In the genomic region with DNA sequence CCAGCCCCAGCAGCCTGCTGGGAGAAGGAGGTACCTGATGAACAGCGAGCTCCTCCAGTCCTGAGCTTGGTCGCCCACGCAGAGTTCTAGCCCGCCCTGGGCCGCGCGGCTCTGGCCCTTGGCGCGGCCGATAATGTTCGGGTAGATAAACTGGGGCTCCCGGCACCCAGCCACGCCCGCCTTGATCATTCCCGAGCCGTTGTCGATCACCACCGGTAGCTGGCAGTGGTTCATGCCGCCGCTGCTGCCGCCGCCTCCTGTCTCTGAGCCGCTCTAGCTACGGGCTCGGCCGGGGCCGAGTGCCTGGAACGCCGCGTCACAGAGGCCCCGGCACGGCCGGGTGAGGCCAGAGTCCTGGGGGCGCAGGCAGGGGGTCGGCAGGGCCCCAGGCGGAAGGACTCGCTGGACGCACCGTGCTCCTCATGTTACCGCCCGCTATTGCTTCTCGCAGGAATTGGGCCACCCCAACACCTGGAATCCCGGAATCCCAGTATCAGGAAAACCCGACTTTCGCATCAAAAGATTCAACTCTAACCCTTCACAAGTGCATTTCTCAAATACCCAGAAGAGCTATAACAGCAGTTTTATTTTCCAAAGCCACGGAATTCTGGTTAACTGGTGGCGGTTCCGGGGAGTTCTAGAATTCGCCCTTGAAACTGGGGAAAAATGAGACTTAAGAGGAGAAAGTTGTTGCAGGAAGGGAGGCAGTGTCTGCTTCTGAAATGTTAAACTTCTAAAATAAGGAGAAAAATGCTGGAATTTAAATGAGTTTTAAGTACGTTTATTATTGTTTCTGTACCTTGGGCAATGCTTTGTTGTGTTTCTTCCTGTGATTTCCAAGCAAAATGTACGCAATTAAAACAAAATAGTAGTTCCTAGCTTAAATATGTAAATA, we compare ENCODE assay signal across 1 cellular context.
TF ChIP-seq lines count a peak whose summit lies in the region.

A gene (minus strand): TSS at position 275 of the 895 bp plus-strand sequence. CDS start 41 bp downstream, at position 234.

TF ChIP-seq in HepG2, 621 proteins besides CTCF, POLR2A, EP300 and RAD21 (continued from another document and continues in another):
- TF ChIP-seq, protein P1, sequence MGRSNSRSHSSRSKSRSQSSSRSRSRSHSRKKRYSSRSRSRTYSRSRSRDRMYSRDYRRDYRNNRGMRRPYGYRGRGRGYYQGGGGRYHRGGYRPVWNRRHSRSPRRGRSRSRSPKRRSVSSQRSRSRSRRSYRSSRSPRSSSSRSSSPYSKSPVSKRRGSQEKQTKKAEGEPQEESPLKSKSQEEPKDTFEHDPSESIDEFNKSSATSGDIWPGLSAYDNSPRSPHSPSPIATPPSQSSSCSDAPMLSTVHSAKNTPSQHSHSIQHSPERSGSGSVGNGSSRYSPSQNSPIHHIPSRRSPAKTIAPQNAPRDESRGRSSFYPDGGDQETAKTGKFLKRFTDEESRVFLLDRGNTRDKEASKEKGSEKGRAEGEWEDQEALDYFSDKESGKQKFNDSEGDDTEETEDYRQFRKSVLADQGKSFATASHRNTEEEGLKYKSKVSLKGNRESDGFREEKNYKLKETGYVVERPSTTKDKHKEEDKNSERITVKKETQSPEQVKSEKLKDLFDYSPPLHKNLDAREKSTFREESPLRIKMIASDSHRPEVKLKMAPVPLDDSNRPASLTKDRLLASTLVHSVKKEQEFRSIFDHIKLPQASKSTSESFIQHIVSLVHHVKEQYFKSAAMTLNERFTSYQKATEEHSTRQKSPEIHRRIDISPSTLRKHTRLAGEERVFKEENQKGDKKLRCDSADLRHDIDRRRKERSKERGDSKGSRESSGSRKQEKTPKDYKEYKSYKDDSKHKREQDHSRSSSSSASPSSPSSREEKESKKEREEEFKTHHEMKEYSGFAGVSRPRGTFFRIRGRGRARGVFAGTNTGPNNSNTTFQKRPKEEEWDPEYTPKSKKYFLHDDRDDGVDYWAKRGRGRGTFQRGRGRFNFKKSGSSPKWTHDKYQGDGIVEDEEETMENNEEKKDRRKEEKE (IDR thresholded peaks at IDR 0.05) = no peak
- TF ChIP-seq ZNF496 (CRISPR knock-in tag; IDR thresholded peaks at IDR 0.05; ENCODE audit: insufficient replicate concordance) (no peak), ZNF772 (CRISPR knock-in tag; IDR thresholded peaks at IDR 0.05) (no peak), AGO1 (IDR thresholded peaks at IDR 0.05; ENCODE audit: low read depth, low read length, poor library complexity, severe bottlenecking) (no peak), XRCC5 (optimal IDR thresholded peaks at IDR 0.05; ENCODE audit: low read length) (no peak), ZNF331 (CRISPR knock-in tag; IDR thresholded peaks at IDR 0.05) (no peak), RBFOX2 (IDR thresholded peaks at IDR 0.05; ENCODE audit: low read depth, low read length) (peak; percentile 76), MATR3 (CRISPR knock-in tag; IDR thresholded peaks at IDR 0.05) (no peak), ZFP90 (CRISPR knock-in tag; IDR thresholded peaks at IDR 0.05; ENCODE audit: borderline replicate concordance) (no peak), ZNF766 (CRISPR knock-in tag; IDR thresholded peaks at IDR 0.05; ENCODE audit: borderline replicate concordance) (no peak), ZNF768 (CRISPR knock-in tag; IDR thresholded peaks at IDR 0.05) (peak; percentile 72; the same call in 1 of the 2 replicates), KLF16 (CRISPR knock-in tag; IDR thresholded peaks at IDR 0.05) (no peak), CENPX (CRISPR knock-in tag; IDR thresholded peaks at IDR 0.05) (no peak), ZNF564 (CRISPR knock-in tag; IDR thresholded peaks at IDR 0.05) (peak; percentile 48; the same call in 1 of the 2 replicates), SOX5 (CRISPR knock-in tag; IDR thresholded peaks at IDR 0.05; ENCODE audit: borderline replicate concordance) (no peak), ZNF292 (CRISPR knock-in tag; IDR thresholded peaks at IDR 0.05; ENCODE audit: borderline replicate concordance, low read depth) (no peak)
- TF ChIP-seq, protein P2, sequence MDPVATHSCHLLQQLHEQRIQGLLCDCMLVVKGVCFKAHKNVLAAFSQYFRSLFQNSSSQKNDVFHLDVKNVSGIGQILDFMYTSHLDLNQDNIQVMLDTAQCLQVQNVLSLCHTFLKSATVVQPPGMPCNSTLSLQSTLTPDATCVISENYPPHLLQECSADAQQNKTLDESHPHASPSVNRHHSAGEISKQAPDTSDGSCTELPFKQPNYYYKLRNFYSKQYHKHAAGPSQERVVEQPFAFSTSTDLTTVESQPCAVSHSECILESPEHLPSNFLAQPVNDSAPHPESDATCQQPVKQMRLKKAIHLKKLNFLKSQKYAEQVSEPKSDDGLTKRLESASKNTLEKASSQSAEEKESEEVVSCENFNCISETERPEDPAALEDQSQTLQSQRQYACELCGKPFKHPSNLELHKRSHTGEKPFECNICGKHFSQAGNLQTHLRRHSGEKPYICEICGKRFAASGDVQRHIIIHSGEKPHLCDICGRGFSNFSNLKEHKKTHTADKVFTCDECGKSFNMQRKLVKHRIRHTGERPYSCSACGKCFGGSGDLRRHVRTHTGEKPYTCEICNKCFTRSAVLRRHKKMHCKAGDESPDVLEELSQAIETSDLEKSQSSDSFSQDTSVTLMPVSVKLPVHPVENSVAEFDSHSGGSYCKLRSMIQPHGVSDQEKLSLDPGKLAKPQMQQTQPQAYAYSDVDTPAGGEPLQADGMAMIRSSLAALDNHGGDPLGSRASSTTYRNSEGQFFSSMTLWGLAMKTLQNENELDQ (CRISPR knock-in tag; IDR thresholded peaks at IDR 0.05; ENCODE audit: borderline replicate concordance) = no peak
- TF ChIP-seq, protein P3, sequence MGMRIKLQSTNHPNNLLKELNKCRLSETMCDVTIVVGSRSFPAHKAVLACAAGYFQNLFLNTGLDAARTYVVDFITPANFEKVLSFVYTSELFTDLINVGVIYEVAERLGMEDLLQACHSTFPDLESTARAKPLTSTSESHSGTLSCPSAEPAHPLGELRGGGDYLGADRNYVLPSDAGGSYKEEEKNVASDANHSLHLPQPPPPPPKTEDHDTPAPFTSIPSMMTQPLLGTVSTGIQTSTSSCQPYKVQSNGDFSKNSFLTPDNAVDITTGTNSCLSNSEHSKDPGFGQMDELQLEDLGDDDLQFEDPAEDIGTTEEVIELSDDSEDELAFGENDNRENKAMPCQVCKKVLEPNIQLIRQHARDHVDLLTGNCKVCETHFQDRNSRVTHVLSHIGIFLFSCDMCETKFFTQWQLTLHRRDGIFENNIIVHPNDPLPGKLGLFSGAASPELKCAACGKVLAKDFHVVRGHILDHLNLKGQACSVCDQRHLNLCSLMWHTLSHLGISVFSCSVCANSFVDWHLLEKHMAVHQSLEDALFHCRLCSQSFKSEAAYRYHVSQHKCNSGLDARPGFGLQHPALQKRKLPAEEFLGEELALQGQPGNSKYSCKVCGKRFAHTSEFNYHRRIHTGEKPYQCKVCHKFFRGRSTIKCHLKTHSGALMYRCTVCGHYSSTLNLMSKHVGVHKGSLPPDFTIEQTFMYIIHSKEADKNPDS (CRISPR knock-in tag; IDR thresholded peaks at IDR 0.05) = no peak
- TF ChIP-seq, protein P4, sequence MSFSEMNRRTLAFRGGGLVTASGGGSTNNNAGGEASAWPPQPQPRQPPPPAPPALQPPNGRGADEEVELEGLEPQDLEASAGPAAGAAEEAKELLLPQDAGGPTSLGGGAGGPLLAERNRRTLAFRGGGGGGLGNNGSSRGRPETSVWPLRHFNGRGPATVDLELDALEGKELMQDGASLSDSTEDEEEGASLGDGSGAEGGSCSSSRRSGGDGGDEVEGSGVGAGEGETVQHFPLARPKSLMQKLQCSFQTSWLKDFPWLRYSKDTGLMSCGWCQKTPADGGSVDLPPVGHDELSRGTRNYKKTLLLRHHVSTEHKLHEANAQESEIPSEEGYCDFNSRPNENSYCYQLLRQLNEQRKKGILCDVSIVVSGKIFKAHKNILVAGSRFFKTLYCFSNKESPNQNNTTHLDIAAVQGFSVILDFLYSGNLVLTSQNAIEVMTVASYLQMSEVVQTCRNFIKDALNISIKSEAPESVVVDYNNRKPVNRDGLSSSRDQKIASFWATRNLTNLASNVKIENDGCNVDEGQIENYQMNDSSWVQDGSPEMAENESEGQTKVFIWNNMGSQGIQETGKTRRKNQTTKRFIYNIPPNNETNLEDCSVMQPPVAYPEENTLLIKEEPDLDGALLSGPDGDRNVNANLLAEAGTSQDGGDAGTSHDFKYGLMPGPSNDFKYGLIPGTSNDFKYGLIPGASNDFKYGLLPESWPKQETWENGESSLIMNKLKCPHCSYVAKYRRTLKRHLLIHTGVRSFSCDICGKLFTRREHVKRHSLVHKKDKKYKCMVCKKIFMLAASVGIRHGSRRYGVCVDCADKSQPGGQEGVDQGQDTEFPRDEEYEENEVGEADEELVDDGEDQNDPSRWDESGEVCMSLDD (CRISPR knock-in tag; IDR thresholded peaks at IDR 0.05; ENCODE audit: borderline replicate concordance) = peak; percentile 73; the same call in 1 of the 2 replicates
- TF ChIP-seq, protein P5, sequence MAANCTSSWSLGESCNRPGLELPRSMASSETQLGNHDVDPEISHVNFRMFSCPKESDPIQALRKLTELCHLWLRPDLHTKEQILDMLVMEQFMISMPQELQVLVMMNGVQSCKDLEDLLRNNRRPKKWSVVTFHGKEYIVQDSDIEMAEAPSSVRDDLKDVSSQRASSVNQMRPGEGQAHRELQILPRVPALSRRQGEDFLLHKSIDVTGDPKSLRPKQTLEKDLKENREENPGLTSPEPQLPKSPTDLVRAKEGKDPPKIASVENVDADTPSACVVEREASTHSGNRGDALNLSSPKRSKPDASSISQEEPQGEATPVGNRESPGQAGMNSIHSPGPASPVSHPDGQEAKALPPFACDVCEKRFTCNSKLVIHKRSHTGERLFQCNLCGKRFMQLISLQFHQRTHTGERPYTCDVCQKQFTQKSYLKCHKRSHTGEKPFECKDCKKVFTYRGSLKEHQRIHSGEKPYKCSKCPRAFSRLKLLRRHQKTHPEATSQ (CRISPR knock-in tag; IDR thresholded peaks at IDR 0.05; ENCODE audit: borderline replicate concordance) = no peak
- TF ChIP-seq, protein P6, sequence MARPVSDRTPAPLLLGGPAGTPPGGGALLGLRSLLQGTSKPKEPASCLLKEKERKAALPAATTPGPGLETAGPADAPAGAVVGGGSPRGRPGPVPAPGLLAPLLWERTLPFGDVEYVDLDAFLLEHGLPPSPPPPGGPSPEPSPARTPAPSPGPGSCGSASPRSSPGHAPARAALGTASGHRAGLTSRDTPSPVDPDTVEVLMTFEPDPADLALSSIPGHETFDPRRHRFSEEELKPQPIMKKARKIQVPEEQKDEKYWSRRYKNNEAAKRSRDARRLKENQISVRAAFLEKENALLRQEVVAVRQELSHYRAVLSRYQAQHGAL (CRISPR knock-in tag; IDR thresholded peaks at IDR 0.05; ENCODE audit: not compliant biosample characterization) = no peak
- TF ChIP-seq, protein P7, sequence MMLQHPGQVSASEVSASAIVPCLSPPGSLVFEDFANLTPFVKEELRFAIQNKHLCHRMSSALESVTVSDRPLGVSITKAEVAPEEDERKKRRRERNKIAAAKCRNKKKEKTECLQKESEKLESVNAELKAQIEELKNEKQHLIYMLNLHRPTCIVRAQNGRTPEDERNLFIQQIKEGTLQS (CRISPR knock-in tag; IDR thresholded peaks at IDR 0.05) = no peak
- TF ChIP-seq, protein P8, sequence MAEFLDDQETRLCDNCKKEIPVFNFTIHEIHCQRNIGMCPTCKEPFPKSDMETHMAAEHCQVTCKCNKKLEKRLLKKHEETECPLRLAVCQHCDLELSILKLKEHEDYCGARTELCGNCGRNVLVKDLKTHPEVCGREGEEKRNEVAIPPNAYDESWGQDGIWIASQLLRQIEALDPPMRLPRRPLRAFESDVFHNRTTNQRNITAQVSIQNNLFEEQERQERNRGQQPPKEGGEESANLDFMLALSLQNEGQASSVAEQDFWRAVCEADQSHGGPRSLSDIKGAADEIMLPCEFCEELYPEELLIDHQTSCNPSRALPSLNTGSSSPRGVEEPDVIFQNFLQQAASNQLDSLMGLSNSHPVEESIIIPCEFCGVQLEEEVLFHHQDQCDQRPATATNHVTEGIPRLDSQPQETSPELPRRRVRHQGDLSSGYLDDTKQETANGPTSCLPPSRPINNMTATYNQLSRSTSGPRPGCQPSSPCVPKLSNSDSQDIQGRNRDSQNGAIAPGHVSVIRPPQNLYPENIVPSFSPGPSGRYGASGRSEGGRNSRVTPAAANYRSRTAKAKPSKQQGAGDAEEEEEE (CRISPR knock-in tag; IDR thresholded peaks at IDR 0.05; ENCODE audit: borderline replicate concordance) = no peak
- TF ChIP-seq, protein P9, sequence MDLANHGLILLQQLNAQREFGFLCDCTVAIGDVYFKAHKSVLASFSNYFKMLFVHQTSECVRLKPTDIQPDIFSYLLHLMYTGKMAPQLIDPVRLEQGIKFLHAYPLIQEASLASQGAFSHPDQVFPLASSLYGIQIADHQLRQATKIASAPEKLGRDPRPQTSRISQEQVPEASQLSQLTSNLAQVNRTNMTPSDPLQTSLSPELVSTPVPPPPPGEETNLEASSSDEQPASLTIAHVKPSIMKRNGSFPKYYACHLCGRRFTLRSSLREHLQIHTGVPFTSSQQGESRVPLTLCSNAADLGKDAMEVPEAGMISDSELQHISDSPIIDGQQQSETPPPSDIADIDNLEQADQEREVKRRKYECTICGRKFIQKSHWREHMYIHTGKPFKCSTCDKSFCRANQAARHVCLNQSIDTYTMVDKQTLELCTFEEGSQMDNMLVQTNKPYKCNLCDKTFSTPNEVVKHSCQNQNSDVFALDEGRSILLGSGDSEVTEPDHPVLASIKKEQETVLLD (CRISPR knock-in tag; IDR thresholded peaks at IDR 0.05; ENCODE audit: low read depth) = no peak
- TF ChIP-seq, protein P10, sequence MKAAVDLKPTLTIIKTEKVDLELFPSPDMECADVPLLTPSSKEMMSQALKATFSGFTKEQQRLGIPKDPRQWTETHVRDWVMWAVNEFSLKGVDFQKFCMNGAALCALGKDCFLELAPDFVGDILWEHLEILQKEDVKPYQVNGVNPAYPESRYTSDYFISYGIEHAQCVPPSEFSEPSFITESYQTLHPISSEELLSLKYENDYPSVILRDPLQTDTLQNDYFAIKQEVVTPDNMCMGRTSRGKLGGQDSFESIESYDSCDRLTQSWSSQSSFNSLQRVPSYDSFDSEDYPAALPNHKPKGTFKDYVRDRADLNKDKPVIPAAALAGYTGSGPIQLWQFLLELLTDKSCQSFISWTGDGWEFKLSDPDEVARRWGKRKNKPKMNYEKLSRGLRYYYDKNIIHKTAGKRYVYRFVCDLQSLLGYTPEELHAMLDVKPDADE (CRISPR knock-in tag; IDR thresholded peaks at IDR 0.05) = no peak
- TF ChIP-seq, protein P11, sequence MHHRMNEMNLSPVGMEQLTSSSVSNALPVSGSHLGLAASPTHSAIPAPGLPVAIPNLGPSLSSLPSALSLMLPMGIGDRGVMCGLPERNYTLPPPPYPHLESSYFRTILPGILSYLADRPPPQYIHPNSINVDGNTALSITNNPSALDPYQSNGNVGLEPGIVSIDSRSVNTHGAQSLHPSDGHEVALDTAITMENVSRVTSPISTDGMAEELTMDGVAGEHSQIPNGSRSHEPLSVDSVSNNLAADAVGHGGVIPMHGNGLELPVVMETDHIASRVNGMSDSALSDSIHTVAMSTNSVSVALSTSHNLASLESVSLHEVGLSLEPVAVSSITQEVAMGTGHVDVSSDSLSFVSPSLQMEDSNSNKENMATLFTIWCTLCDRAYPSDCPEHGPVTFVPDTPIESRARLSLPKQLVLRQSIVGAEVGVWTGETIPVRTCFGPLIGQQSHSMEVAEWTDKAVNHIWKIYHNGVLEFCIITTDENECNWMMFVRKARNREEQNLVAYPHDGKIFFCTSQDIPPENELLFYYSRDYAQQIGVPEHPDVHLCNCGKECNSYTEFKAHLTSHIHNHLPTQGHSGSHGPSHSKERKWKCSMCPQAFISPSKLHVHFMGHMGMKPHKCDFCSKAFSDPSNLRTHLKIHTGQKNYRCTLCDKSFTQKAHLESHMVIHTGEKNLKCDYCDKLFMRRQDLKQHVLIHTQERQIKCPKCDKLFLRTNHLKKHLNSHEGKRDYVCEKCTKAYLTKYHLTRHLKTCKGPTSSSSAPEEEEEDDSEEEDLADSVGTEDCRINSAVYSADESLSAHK (CRISPR knock-in tag; IDR thresholded peaks at IDR 0.05; ENCODE audit: borderline replicate concordance) = no peak
